Comparison of ENCODE assay signal across 23 cellular contexts in the genomic region with DNA sequence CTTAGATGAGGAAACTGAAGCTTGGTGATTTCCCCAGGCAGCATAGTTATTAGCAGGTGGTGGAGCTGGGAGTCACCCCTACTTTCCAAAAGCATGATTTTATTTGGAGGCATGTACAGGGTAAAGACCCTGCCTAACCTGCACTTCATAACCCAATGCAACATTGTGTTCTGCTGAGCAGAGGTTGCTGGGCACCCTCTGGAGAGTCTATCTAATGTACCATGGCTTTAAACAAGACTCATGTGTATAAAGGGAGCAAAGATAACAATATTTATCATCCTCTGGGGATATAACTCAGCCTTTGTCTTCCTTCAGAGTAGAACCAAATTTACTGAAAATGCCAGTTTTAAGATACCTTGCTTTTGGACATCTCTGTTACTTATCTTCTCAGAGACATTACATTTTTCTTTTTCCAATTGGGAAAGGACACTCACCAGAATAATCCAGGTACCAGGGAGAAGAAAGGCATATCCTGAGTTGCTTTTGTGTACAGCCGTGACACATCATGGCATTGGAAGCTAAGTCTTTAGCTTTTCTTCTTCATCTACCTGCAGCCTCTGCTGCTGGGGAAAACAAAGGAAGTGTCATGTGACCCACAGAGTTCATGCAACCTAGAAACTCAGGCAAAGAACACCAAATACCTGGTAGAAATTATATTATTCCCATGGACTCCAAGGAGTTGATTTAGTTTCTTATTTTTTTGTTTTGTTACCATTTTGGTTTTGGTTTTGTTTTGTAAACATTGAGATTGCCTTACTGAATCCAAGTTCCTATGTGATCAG. TPM values are rescaled to one million over a fixed set of nuclear protein-coding genes. Genes with fewer than 3 reads are reported as not detected.
DNase-seq lines count a peak whose midpoint lies in the region; ATAC-seq, FAIRE-seq and TF ChIP-seq lines count a peak whose summit lies in the region.
"Had no signal": no experiment of that assay in that cellular context is flagged by ENCODE, and none has a peak within 500 bp of the region (broad histone marks: within the 10 kb centered on the region; RNA-seq: fewer than 3 reads in every experiment).

No MANE protein-coding gene starts in this region.

- H3K4me1 ChIP-seq in GM23338 (ENCODE audit: insufficient read depth) (peaks cover 62% of the 10 kb centered on the region), K562 (replicated peaks in 1 of 2; ENCODE audit: control insufficient read depth in 2 of 2, insufficient read depth in 2 of 2, low read length in 2 of 2) (no peaks in the 10 kb centered on the region), endocrine pancreas (ENCODE audit: control insufficient read depth, insufficient read depth, low read length) (peaks cover 20% of the 10 kb centered on the region), gastroesophageal sphincter (no peaks in the 10 kb centered on the region)
- H3K4me1 ChIP-seq: BE2C had no signal

- H3K9ac ChIP-seq in K562 (ENCODE audit: insufficient read depth in 1 of 2, low read depth in 2 of 2, low read length in 2 of 2), result no peak overlapping the region
- H3K9ac ChIP-seq in endocrine pancreas (ENCODE audit: control insufficient read depth, insufficient read depth, low read length), result no peak overlapping the region

- TF ChIP-seq EP300 in K562 (IDR thresholded peaks at IDR 0.05; ENCODE audit: low read length) (no peak), gastroesophageal sphincter (IDR thresholded peaks at IDR 0.05) (no peak)

- H3K9me3 Mint-ChIP-seq in GM23338, result no peaks in the 10 kb centered on the region
- no peaks in the 10 kb centered on the region for H3K9me3 Mint-ChIP-seq in activated T-cell treated with anti-CD3 and anti-CD28 coated beads, Interleukin-2, amount 50 U/mL, for 72 hours
- H3K9me3 Mint-ChIP-seq: CD8-positive, alpha-beta memory T cell had no signal

- H3K36me3 ChIP-seq in GM23338 (ENCODE audit: insufficient read depth), result no peaks in the 10 kb centered on the region
- no peaks in the 10 kb centered on the region for H3K36me3 ChIP-seq in K562 (ENCODE audit: control insufficient read depth, insufficient read depth, low read length)
- H3K36me3 ChIP-seq in endocrine pancreas (ENCODE audit: control insufficient read depth, insufficient read depth, low read length), result no peaks in the 10 kb centered on the region
- no peaks in the 10 kb centered on the region for H3K36me3 ChIP-seq in gastroesophageal sphincter

- no peak for ATAC-seq in GM23338
- no peak for ATAC-seq in K562
- ATAC-seq in activated T-cell treated with anti-CD3 and anti-CD28 coated beads, Interleukin-2, amount 50 U/mL, for 72 hours (replicated peaks in 1 of 2), result no peak
- no peak for ATAC-seq in gastroesophageal sphincter
- ATAC-seq: HCT116 had no signal

- POLR2A ChIA-PET in K562 (lab: Yijun Ruan, JAX), result no interaction called here

- BruUV-seq in K562 (replicated peaks; lab: Mats Ljungman, UMichigan), result no TSS peak

- H3K79me2 ChIP-seq in GM23338 (replicated peaks; ENCODE audit: insufficient read depth) (no peaks in the 10 kb centered on the region), K562 (ENCODE audit: control insufficient read depth, insufficient read depth, low read length) (no peaks in the 10 kb centered on the region)

- in situ Hi-C loops in K562 (cut with MboI), result no loop called here

- no peak for TF ChIP-seq RAD21 in K562 (CRISPR knock-in tag; conservative IDR thresholded peaks at IDR 0.05 in 1 of 2, IDR thresholded peaks at IDR 0.05 in 1 of 2)

- 0% methylated on average over 1 of the region's 1 CpG for WGBS in K562 (ENCODE audit: insufficient coverage, low coverage, missing lambda C conversion rate)
- WGBS in gastroesophageal sphincter (ENCODE audit: low coverage in 1 of 2), 2 donors, result 75 to 88% methylated on average over 1 of the region's 1 CpG

- DNase-seq in GM23338 (ENCODE audit: low spot score), result no peak
- DNase-seq in K562 (ENCODE audit: extremely low read depth in 1 of 4, low spot score in 3 of 4), result no peak
- peak; percentile 7 for DNase-seq in iPS-NIHi11 (ENCODE audit: low spot score)
- no peak for DNase-seq in activated CD4-positive, alpha-beta T cell treated with anti-CD3 and anti-CD28 coated beads for 1 hour
- no peak for DNase-seq in activated T-cell treated with anti-CD3 and anti-CD28 coated beads, Interleukin-2, amount 50 U/mL, for 72 hours
- DNase-seq in activated effector memory CD4-positive, alpha-beta T cell treated with Interleukin-2 at 50 U/mL for 16 hours, result no peak
- DNase-seq: BE2C; C1 segment of cervical spinal cord; CD4-positive, CD25-positive, alpha-beta regulatory T cell; CD8-positive, alpha-beta memory T cell; COR-L47; DMS 273 treated with DMSO at 0.1 percent for 48 hours; DMS79; GDM1; H7; HFFc6 had no signal

- intact Hi-C loops in K562 (cut with micrococcal nuclease), result no loop called here

- H3K4me3 ChIP-seq in GM23338 (no peak overlapping the region), K562 (no peak overlapping the region), endocrine pancreas (ENCODE audit: control insufficient read depth, insufficient read depth, low read length) (peak overlapping the region; percentile 40), gastroesophageal sphincter (no peak overlapping the region)

- H3K27me3 Mint-ChIP-seq in GM23338 (ENCODE audit: insufficient read depth, low read depth, poor library complexity), result no peaks in the 10 kb centered on the region
- peaks cover 7% of the 10 kb centered on the region for H3K27me3 Mint-ChIP-seq in activated T-cell treated with anti-CD3 and anti-CD28 coated beads, Interleukin-2, amount 50 U/mL, for 72 hours (ENCODE audit: low read depth)

- TF ChIP-seq POLR2A in K562 (conservative IDR thresholded peaks at IDR 0.05) (no peak), gastroesophageal sphincter (IDR thresholded peaks at IDR 0.05) (no peak)

- no peaks in the 10 kb centered on the region for H3K27me3 ChIP-seq in GM23338 (ENCODE audit: insufficient read depth)
- H3K27me3 ChIP-seq in K562 (ENCODE audit: control insufficient read depth in 2 of 2, insufficient read depth in 2 of 2, low read length in 2 of 2), result no peaks in the 10 kb centered on the region
- no peaks in the 10 kb centered on the region for H3K27me3 ChIP-seq in endocrine pancreas (ENCODE audit: control insufficient read depth, insufficient read depth, low read length)
- H3K27me3 ChIP-seq in gastroesophageal sphincter, result no peaks in the 10 kb centered on the region
- H3K27me3 ChIP-seq: BE2C had no signal

- peaks cover 55% of the 10 kb centered on the region for H3K4me1 Mint-ChIP-seq in GM23338
- H3K4me1 Mint-ChIP-seq in activated T-cell treated with anti-CD3 and anti-CD28 coated beads, Interleukin-2, amount 50 U/mL, for 72 hours (ENCODE audit: low read depth), result no peaks in the 10 kb centered on the region
- H3K4me1 Mint-ChIP-seq: CD4-positive, CD25-positive, alpha-beta regulatory T cell; CD8-positive, alpha-beta memory T cell had no signal

- CTCF ChIA-PET in K562 (lab: Yijun Ruan, JAX; ENCODE audit: low intra/inter-chr PET ratio), result no interaction called here

- H3K27ac ChIP-seq in GM23338 (ENCODE audit: low read depth) (no peak overlapping the region), K562 (ENCODE audit: extremely low read depth, low read depth, low read length) (no peak overlapping the region), gastroesophageal sphincter (no peak overlapping the region)
- H3K27ac ChIP-seq: HL-60 had no signal

- 0 out of 2 replicates have a peak, but pooled peaks cover 2% of the 10 kb centered on the region for H3K9me2 ChIP-seq in GM23338 (ENCODE audit: insufficient read depth)

- H3K4me2 ChIP-seq in GM23338 (no peak overlapping the region), K562 (ENCODE audit: insufficient read depth, low read length) (no peak overlapping the region)

- FAIRE-seq in K562 (lab: Jason Lieb, UNC), result no peak
- FAIRE-seq: GM12892, GM18507 had no signal

- H3K4me3 Mint-ChIP-seq in GM23338, result no peak overlapping the region
- no peak overlapping the region for H3K4me3 Mint-ChIP-seq in activated T-cell treated with anti-CD3 and anti-CD28 coated beads, Interleukin-2, amount 50 U/mL, for 72 hours
- H3K4me3 Mint-ChIP-seq: CD4-positive, CD25-positive, alpha-beta regulatory T cell; CD8-positive, alpha-beta memory T cell; HFFc6 had no signal

- no peaks in the 10 kb centered on the region for H3K9me3 ChIP-seq in K562 (replicated peaks; ENCODE audit: control insufficient read depth, insufficient read depth, low read depth, low read length)
- no peaks in the 10 kb centered on the region for H3K9me3 ChIP-seq in endocrine pancreas (ENCODE audit: control insufficient read depth, low read length)
- no peaks in the 10 kb centered on the region for H3K9me3 ChIP-seq in gastroesophageal sphincter
- H3K9me3 ChIP-seq: BE2C had no signal

- TF ChIP-seq CTCF in GM23338 (conservative IDR thresholded peaks at IDR 0.05; ENCODE audit: low read depth in 2 of 2), result no peak
- no peak for TF ChIP-seq CTCF in K562 (IDR thresholded peaks at IDR 0.05 in 2 of 3, conservative IDR thresholded peaks at IDR 0.05 in 1 of 3; ENCODE audit: insufficient read depth in 2 of 3, low read depth in 1 of 3, low read length in 3 of 3)
- no peak for TF ChIP-seq CTCF in gastroesophageal sphincter (IDR thresholded peaks at IDR 0.05)

- no peaks in the 10 kb centered on the region for H3K9me1 ChIP-seq in K562 (ENCODE audit: control insufficient read depth, insufficient read depth, low read length)

- H4K20me1 ChIP-seq in GM23338 (replicated peaks; ENCODE audit: insufficient read depth), result no peaks in the 10 kb centered on the region
- no peaks in the 10 kb centered on the region for H4K20me1 ChIP-seq in K562 (replicated peaks; ENCODE audit: control insufficient read depth, insufficient read depth, low read length)

- no peak overlapping the region for H3K27ac Mint-ChIP-seq in GM23338
- no peak overlapping the region for H3K27ac Mint-ChIP-seq in activated T-cell treated with anti-CD3 and anti-CD28 coated beads, Interleukin-2, amount 50 U/mL, for 72 hours
- H3K27ac Mint-ChIP-seq: CD4-positive, CD25-positive, alpha-beta regulatory T cell; CD8-positive, alpha-beta memory T cell; HFFc6 had no signal

- H2AFZ ChIP-seq in GM23338, result peak overlapping the region; percentile 84; the same call in 1 of the 2 replicates
- H2AFZ ChIP-seq in K562 (ENCODE audit: low read depth, low read length), result no peak overlapping the region

- no peaks in the 10 kb centered on the region for H3K36me3 Mint-ChIP-seq in GM23338 (ENCODE audit: low read depth)
- no peaks in the 10 kb centered on the region for H3K36me3 Mint-ChIP-seq in activated T-cell treated with anti-CD3 and anti-CD28 coated beads, Interleukin-2, amount 50 U/mL, for 72 hours (ENCODE audit: insufficient read depth in 2 of 2)
- H3K36me3 Mint-ChIP-seq: CD4-positive, CD25-positive, alpha-beta regulatory T cell; CD8-positive, alpha-beta memory T cell had no signal

- no peaks in the 10 kb centered on the region for H3F3A ChIP-seq in GM23338 (replicated peaks; ENCODE audit: low read depth)

RNA-seq across cellular contexts. Expression of a gene that starts 39.6 kb away (rescaled TPM):
- 1.4 and 2.6 TPM in 2 replicates for total RNA-seq in GM23338 (2014; rRNA removed; shearing (Covaris generic))
- polyA plus RNA-seq in GM23338 (2016; fragmentation: Nextera tagmentation; extraction: Ambion mirVana) (1.7 and 1.9 TPM in 2 replicates), K562 (2011; rRNA removed) (not detected in 2 replicates), K562 (2014; fragmentation: Illumina TruSeq; extraction: Trizol) (not detected in 2 replicates), K562 (2014; fragmentation: Nextera tagmentation; extraction: Ambion mirVana) (not detected), K562 (2014; rRNA removed) (not detected in 2 replicates)
- not detected in 2 replicates for total RNA-seq in K562 (2011; cell fraction: chromatin; rRNA removed; ENCODE audit: low replicate concordance)
- total RNA-seq in K562 (2011; cell fraction: nucleolus; rRNA removed), result not detected in 2 replicates
- not detected in 2 replicates for total RNA-seq in K562 (2011; cell fraction: nucleoplasm; rRNA removed)
- total RNA-seq in K562 (2014; rRNA removed) (not detected in 2 replicates), K562 (2014; rRNA removed; fragmentation: Illumina TruSeq; extraction: Trizol) (not detected in 2 replicates), K562 (2015; rRNA removed; fragmentation: Illumina TruSeq; extraction: Trizol) (not detected in 2 replicates), K562 (2021) (not detected in 2 replicates), gastroesophageal sphincter (1 to 10 TPM in 2 of 4 donors, under 1 TPM in 1, not detected in 1; 0.23 to 2.4 (median 2.0) TPM)
- polyA plus RNA-seq in K562 (2011; cell fraction: cytosol; rRNA removed), result not detected in 2 replicates
- polyA plus RNA-seq in K562 (2011; cell fraction: nucleus; rRNA removed), result not detected in 2 replicates
- not detected in 2 replicates for polyA plus RNA-seq in K562 (2012)
- polyA minus RNA-seq in K562 (2011; rRNA and poly(A)+ RNA removed), result not detected in 2 replicates
- polyA minus RNA-seq in K562 (2011; cell fraction: cytosol; rRNA and poly(A)+ RNA removed), result not detected in 2 replicates
- not detected in 2 replicates for polyA minus RNA-seq in K562 (2011; cell fraction: nucleus; rRNA and poly(A)+ RNA removed)
- not detected for total RNA-seq in activated T-cell treated with anti-CD3 and anti-CD28 coated beads, Interleukin-2, amount 50 U/mL, for 72 hours
- total RNA-seq: A172; CD4-positive, CD25-positive, alpha-beta regulatory T cell; CD8-positive, alpha-beta memory T cell; HFFc6 had no signal
- polyA plus RNA-seq: CD4-positive, CD25-positive, alpha-beta regulatory T cell had no signal
